1 cellular context compared by ENCODE assay signal in genomic region chr19:50325310-50326100, GRCh38.
TF ChIP-seq lines count a peak whose summit lies in the region.

No MANE protein-coding gene starts in this region.

TF ChIP-seq in WTC11, 78 proteins besides CTCF, POLR2A, EP300 and RAD21 (continued from another document):
- TF ChIP-seq, protein P1, sequence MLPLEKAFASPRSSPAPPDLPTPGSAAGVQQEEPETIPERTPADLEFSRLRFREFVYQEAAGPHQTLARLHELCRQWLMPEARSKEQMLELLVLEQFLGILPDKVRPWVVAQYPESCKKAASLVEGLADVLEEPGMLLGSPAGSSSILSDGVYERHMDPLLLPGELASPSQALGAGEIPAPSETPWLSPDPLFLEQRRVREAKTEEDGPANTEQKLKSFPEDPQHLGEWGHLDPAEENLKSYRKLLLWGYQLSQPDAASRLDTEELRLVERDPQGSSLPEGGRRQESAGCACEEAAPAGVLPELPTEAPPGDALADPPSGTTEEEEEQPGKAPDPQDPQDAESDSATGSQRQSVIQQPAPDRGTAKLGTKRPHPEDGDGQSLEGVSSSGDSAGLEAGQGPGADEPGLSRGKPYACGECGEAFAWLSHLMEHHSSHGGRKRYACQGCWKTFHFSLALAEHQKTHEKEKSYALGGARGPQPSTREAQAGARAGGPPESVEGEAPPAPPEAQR (CRISPR knock-in tag; IDR thresholded peaks at IDR 0.05) = no peak
- TF ChIP-seq FOXJ3 (CRISPR knock-in tag; IDR thresholded peaks at IDR 0.05; ENCODE audit: borderline replicate concordance) (no peak), JUN (CRISPR knock-in tag; IDR thresholded peaks at IDR 0.05) (0 out of 2 replicates have a peak, but pooled peaks have one; percentile 31), E2F4 (CRISPR knock-in tag; IDR thresholded peaks at IDR 0.05; ENCODE audit: borderline replicate concordance, low read depth) (no peak), ATF1 (CRISPR knock-in tag; IDR thresholded peaks at IDR 0.05) (no peak), RELA (CRISPR knock-in tag; IDR thresholded peaks at IDR 0.05; ENCODE audit: borderline replicate concordance) (no peak), TEAD4 (CRISPR knock-in tag; IDR thresholded peaks at IDR 0.05) (no peak; the same call in 1 of the 2 replicates), CDX4 (CRISPR knock-in tag; IDR thresholded peaks at IDR 0.05; ENCODE audit: borderline replicate concordance) (no peak), SOX15 (CRISPR knock-in tag; IDR thresholded peaks at IDR 0.05) (no peak), NR3C1 (CRISPR knock-in tag; conservative IDR thresholded peaks at IDR 0.05; ENCODE audit: low read depth) (0 out of 2 replicates have a peak, but pooled peaks have one; percentile 73), ZNF219 (CRISPR knock-in tag; IDR thresholded peaks at IDR 0.05; ENCODE audit: borderline replicate concordance) (peak; percentile 87; the same call in 1 of the 2 replicates), ZNF281 (CRISPR knock-in tag; IDR thresholded peaks at IDR 0.05) (no peak), TP53 (CRISPR knock-in tag; IDR thresholded peaks at IDR 0.05) (0 out of 2 replicates have a peak, but pooled peaks have one; percentile 48), OVOL2 (CRISPR knock-in tag; IDR thresholded peaks at IDR 0.05; ENCODE audit: borderline replicate concordance) (no peak), ESRRA (CRISPR knock-in tag; IDR thresholded peaks at IDR 0.05; ENCODE audit: borderline replicate concordance) (peak; percentile 75; the same call in 1 of the 2 replicates), ATF6 (CRISPR knock-in tag; IDR thresholded peaks at IDR 0.05) (no peak), IRF2 (CRISPR knock-in tag; IDR thresholded peaks at IDR 0.05; ENCODE audit: borderline replicate concordance, low read depth) (no peak), NFYB (CRISPR knock-in tag; conservative IDR thresholded peaks at IDR 0.05; ENCODE audit: low read depth) (no peak), CREM (CRISPR knock-in tag; IDR thresholded peaks at IDR 0.05) (peak; percentile 78; the same call in 1 of the 2 replicates), ZNF138 (CRISPR knock-in tag; conservative IDR thresholded peaks at IDR 0.05) (no peak), GABPB1 (CRISPR knock-in tag; IDR thresholded peaks at IDR 0.05) (no peak), ZNF396 (CRISPR knock-in tag; IDR thresholded peaks at IDR 0.05; ENCODE audit: borderline replicate concordance) (no peak), ZNF232 (CRISPR knock-in tag; IDR thresholded peaks at IDR 0.05) (0 out of 2 replicates have a peak, but pooled peaks have one; percentile 69)
- TF ChIP-seq, protein P2, sequence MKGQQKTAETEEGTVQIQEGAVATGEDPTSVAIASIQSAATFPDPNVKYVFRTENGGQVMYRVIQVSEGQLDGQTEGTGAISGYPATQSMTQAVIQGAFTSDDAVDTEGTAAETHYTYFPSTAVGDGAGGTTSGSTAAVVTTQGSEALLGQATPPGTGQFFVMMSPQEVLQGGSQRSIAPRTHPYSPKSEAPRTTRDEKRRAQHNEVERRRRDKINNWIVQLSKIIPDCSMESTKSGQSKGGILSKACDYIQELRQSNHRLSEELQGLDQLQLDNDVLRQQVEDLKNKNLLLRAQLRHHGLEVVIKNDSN (CRISPR knock-in tag; IDR thresholded peaks at IDR 0.05) = peak; percentile 10; the same call in 1 of the 2 replicates
- TF ChIP-seq, protein P3, sequence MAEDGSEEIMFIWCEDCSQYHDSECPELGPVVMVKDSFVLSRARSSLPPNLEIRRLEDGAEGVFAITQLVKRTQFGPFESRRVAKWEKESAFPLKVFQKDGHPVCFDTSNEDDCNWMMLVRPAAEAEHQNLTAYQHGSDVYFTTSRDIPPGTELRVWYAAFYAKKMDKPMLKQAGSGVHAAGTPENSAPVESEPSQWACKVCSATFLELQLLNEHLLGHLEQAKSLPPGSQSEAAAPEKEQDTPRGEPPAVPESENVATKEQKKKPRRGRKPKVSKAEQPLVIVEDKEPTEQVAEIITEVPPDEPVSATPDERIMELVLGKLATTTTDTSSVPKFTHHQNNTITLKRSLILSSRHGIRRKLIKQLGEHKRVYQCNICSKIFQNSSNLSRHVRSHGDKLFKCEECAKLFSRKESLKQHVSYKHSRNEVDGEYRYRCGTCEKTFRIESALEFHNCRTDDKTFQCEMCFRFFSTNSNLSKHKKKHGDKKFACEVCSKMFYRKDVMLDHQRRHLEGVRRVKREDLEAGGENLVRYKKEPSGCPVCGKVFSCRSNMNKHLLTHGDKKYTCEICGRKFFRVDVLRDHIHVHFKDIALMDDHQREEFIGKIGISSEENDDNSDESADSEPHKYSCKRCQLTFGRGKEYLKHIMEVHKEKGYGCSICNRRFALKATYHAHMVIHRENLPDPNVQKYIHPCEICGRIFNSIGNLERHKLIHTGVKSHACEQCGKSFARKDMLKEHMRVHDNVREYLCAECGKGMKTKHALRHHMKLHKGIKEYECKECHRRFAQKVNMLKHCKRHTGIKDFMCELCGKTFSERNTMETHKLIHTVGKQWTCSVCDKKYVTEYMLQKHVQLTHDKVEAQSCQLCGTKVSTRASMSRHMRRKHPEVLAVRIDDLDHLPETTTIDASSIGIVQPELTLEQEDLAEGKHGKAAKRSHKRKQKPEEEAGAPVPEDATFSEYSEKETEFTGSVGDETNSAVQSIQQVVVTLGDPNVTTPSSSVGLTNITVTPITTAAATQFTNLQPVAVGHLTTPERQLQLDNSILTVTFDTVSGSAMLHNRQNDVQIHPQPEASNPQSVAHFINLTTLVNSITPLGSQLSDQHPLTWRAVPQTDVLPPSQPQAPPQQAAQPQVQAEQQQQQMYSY (CRISPR knock-in tag; IDR thresholded peaks at IDR 0.05) = no peak
- TF ChIP-seq, protein P4, sequence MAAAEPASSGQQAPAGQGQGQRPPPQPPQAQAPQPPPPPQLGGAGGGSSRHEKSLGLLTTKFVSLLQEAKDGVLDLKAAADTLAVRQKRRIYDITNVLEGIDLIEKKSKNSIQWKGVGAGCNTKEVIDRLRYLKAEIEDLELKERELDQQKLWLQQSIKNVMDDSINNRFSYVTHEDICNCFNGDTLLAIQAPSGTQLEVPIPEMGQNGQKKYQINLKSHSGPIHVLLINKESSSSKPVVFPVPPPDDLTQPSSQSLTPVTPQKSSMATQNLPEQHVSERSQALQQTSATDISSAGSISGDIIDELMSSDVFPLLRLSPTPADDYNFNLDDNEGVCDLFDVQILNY (CRISPR knock-in tag; IDR thresholded peaks at IDR 0.05) = no peak
- TF ChIP-seq, protein P5, sequence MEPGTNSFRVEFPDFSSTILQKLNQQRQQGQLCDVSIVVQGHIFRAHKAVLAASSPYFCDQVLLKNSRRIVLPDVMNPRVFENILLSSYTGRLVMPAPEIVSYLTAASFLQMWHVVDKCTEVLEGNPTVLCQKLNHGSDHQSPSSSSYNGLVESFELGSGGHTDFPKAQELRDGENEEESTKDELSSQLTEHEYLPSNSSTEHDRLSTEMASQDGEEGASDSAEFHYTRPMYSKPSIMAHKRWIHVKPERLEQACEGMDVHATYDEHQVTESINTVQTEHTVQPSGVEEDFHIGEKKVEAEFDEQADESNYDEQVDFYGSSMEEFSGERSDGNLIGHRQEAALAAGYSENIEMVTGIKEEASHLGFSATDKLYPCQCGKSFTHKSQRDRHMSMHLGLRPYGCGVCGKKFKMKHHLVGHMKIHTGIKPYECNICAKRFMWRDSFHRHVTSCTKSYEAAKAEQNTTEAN (CRISPR knock-in tag; IDR thresholded peaks at IDR 0.05) = no peak
- TF ChIP-seq, protein P6, sequence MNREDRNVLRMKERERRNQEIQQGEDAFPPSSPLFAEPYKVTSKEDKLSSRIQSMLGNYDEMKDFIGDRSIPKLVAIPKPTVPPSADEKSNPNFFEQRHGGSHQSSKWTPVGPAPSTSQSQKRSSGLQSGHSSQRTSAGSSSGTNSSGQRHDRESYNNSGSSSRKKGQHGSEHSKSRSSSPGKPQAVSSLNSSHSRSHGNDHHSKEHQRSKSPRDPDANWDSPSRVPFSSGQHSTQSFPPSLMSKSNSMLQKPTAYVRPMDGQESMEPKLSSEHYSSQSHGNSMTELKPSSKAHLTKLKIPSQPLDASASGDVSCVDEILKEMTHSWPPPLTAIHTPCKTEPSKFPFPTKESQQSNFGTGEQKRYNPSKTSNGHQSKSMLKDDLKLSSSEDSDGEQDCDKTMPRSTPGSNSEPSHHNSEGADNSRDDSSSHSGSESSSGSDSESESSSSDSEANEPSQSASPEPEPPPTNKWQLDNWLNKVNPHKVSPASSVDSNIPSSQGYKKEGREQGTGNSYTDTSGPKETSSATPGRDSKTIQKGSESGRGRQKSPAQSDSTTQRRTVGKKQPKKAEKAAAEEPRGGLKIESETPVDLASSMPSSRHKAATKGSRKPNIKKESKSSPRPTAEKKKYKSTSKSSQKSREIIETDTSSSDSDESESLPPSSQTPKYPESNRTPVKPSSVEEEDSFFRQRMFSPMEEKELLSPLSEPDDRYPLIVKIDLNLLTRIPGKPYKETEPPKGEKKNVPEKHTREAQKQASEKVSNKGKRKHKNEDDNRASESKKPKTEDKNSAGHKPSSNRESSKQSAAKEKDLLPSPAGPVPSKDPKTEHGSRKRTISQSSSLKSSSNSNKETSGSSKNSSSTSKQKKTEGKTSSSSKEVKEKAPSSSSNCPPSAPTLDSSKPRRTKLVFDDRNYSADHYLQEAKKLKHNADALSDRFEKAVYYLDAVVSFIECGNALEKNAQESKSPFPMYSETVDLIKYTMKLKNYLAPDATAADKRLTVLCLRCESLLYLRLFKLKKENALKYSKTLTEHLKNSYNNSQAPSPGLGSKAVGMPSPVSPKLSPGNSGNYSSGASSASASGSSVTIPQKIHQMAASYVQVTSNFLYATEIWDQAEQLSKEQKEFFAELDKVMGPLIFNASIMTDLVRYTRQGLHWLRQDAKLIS (CRISPR knock-in tag; IDR thresholded peaks at IDR 0.05; ENCODE audit: borderline replicate concordance) = no peak
